In genomic region chr4:95319169-95319568, GRCh38 we compare ENCODE assay signal across 20 cellular contexts.
DNase-seq lines count a peak whose midpoint lies in the region; ATAC-seq and TF ChIP-seq lines count a peak whose summit lies in the region.
"Had no signal": no experiment of that assay in that cellular context is flagged by ENCODE, and none has a peak within 500 bp of the region (broad histone marks: within the 10 kb centered on the region; RNA-seq: fewer than 3 reads in every experiment).

No MANE protein-coding gene starts in this region.

- no peak for TF ChIP-seq CTCF in BE2C (IDR thresholded peaks at IDR 0.05; ENCODE audit: low read depth, low read length)
- no peak for TF ChIP-seq CTCF in SK-N-SH (IDR thresholded peaks at IDR 0.05)
- TF ChIP-seq CTCF in left ventricle myocardium inferior (IDR thresholded peaks at IDR 0.05; ENCODE audit: borderline replicate concordance) = no peak

- H3K23ac ChIP-seq in trophoblast cell (ENCODE audit: low read length) = no peak overlapping the region

- H3K4me2 ChIP-seq in SK-N-SH (peak overlapping the region; percentile 26; the same call in 1 of the 2 replicates), trophoblast cell (ENCODE audit: low read length) (no peak overlapping the region)
- H3K4me2 ChIP-seq: A549 had no signal

- POLR2A ChIA-PET in SK-N-SH (lab: Yijun Ruan, JAX) = interaction anchor here (0.7 to 1.9 kb wide), 5 partner anchors 128 to 229 kb away, joined by 3 to 7 read pairs (median 4); no protein-coding TSS in a partner anchor

- DNase-seq in BE2C = peak; percentile 81
- DNase-seq in SK-N-SH = peak; percentile 37
- DNase-seq in left ventricle myocardium inferior = no peak
- DNase-seq in trophoblast cell = no peak
- DNase-seq in T-helper 9 cell = no peak
- DNase-seq in stimulated activated naive B cell treated with anti-CD40 and anti-IgM and Interleukin-4, amounts not matched to agents 10 μg/mL and 1 μg/mL and 100 μg/mL, for 72 hours = no peak
- DNase-seq: DMS53; GF-D8; IMR-90; NCI-H1105; NCI-H2029 treated with DMSO at 0.1 percent for 48 hours; NCI-H226; NCI-H524; NCI-H774; NK-92 treated with Interleukin-12 subunit alpha and Interleukin-12 subunit beta, amount 100 ng/mL, for 24 hours had no signal

- no peak overlapping the region for H3K4ac ChIP-seq in trophoblast cell (ENCODE audit: low read depth, low read length)

- H3K36me3 ChIP-seq in BE2C (peaks cover 8% of the 10 kb centered on the region; the same call in 1 of the 2 replicates), SK-N-SH (replicated peaks in 1 of 2; ENCODE audit: control insufficient read depth in 1 of 2, insufficient read depth in 2 of 2, low read length in 1 of 2) (peaks cover 0 to 3% of the 10 kb centered on the region in 2 experiments), left ventricle myocardium inferior (no peaks in the 10 kb centered on the region), trophoblast cell (ENCODE audit: control insufficient read depth in 1 of 2, insufficient read depth in 2 of 2, low read length in 2 of 2) (no peaks in the 10 kb centered on the region)
- H3K36me3 ChIP-seq: SJCRH30 had no signal

- H3K27ac ChIP-seq in SK-N-SH (ENCODE audit: low read depth in 2 of 2, low read length in 1 of 2) (peak overlapping the region; percentile 49 to 99; a peak in 3 of 4 replicates), left ventricle myocardium inferior (replicated peaks) (peak overlapping the region; percentile 68), trophoblast cell (ENCODE audit: low read depth, low read length) (peak overlapping the region; percentile 60)
- H3K27ac ChIP-seq: A549, SJCRH30 had no signal

- H3K9me2 ChIP-seq in SK-N-SH = no peaks in the 10 kb centered on the region

- CTCF ChIA-PET in SK-N-SH (lab: Yijun Ruan, JAX) = interaction anchor here (1.1 to 2.4 kb wide), 2 partner anchors 43 to 205 kb away, joined by 4 to 6 read pairs; no protein-coding TSS in a partner anchor

- H4K20me1 ChIP-seq in SK-N-SH (ENCODE audit: insufficient read depth) = no peaks in the 10 kb centered on the region

- no peak for ATAC-seq in stimulated activated naive B cell treated with anti-CD40 and anti-IgM and Interleukin-4, amounts not matched to agents 10 μg/mL and 1 μg/mL and 100 μg/mL, for 72 hours (replicated peaks)
- no peak for ATAC-seq in HG03039 (IDR thresholded peaks at IDR 0.05; ENCODE audit: unreplicated experiment)
- ATAC-seq: A549, Panc1 had no signal

- H3K79me2 ChIP-seq in SK-N-SH (ENCODE audit: insufficient read depth) (no peaks in the 10 kb centered on the region), trophoblast cell (ENCODE audit: control insufficient read depth, insufficient read depth, low read length, poor library complexity) (no peaks in the 10 kb centered on the region)

- intact Hi-C loops in left ventricle myocardium inferior (cut with micrococcal nuclease) = no loop called here

- WGBS in SK-N-SH (ENCODE audit: low lambda C conversion rate) = 28% methylated on average over 3 of the region's 3 CpGs
- WGBS in trophoblast cell (ENCODE audit: extremely low coverage, insufficient coverage, insufficient read length) = no CpG with 5 or more reads among the region's 3 CpGs

- no peak overlapping the region for H2BK12ac ChIP-seq in trophoblast cell (ENCODE audit: low read length)

- H3K4me3 ChIP-seq in BE2C (ENCODE audit: low read depth, low read length) (no peak overlapping the region), SK-N-SH (ENCODE audit: low read depth in 2 of 2, low read length in 1 of 2) (no peak overlapping the region), left ventricle myocardium inferior (no peak overlapping the region), trophoblast cell (ENCODE audit: low read depth, low read length) (no peak overlapping the region)
- H3K4me3 ChIP-seq: A549, SJCRH30 had no signal

- H3K18ac ChIP-seq in trophoblast cell (ENCODE audit: low read length) = no peak overlapping the region

- H2AFZ ChIP-seq in SK-N-SH (ENCODE audit: low read depth) (no peak overlapping the region), trophoblast cell (ENCODE audit: insufficient read depth, low read length, poor library complexity) (no peak overlapping the region)

- peaks cover 0 to 3% of the 10 kb centered on the region in 2 donors for H3K9me3 Mint-ChIP-seq in stimulated activated naive B cell treated with anti-CD40 and anti-IgM and Interleukin-4, amounts not matched to agents 10 μg/mL and 1 μg/mL and 100 μg/mL, for 72 hours

- no peaks in the 10 kb centered on the region for H3F3A ChIP-seq in SK-N-SH (replicated peaks; ENCODE audit: insufficient read depth)

- no peak overlapping the region for H4K12ac ChIP-seq in trophoblast cell (ENCODE audit: low read depth, low read length)

- H3K27me3 Mint-ChIP-seq in stimulated activated naive B cell treated with anti-CD40 and anti-IgM and Interleukin-4, amounts not matched to agents 10 μg/mL and 1 μg/mL and 100 μg/mL, for 72 hours = no peaks in the 10 kb centered on the region
- H3K27me3 Mint-ChIP-seq: B cell had no signal

- no peak overlapping the region for H2AK5ac ChIP-seq in trophoblast cell (ENCODE audit: low read length)

- H3K79me1 ChIP-seq in trophoblast cell (ENCODE audit: low read length) = peaks cover 3% of the 10 kb centered on the region

- no peak overlapping the region for H3K14ac ChIP-seq in trophoblast cell (ENCODE audit: low read length)

- H4K8ac ChIP-seq in trophoblast cell (ENCODE audit: low read depth, low read length) = no peak overlapping the region

- no peaks in the 10 kb centered on the region for H3K4me1 Mint-ChIP-seq in stimulated activated naive B cell treated with anti-CD40 and anti-IgM and Interleukin-4, amounts not matched to agents 10 μg/mL and 1 μg/mL and 100 μg/mL, for 72 hours
- H3K4me1 Mint-ChIP-seq: B cell had no signal

- no peak overlapping the region for H4K91ac ChIP-seq in trophoblast cell (ENCODE audit: low read depth, low read length)

- H3K4me3 Mint-ChIP-seq in stimulated activated naive B cell treated with anti-CD40 and anti-IgM and Interleukin-4, amounts not matched to agents 10 μg/mL and 1 μg/mL and 100 μg/mL, for 72 hours = no peak overlapping the region
- H3K4me3 Mint-ChIP-seq: B cell had no signal

- H3K27ac Mint-ChIP-seq in stimulated activated naive B cell treated with anti-CD40 and anti-IgM and Interleukin-4, amounts not matched to agents 10 μg/mL and 1 μg/mL and 100 μg/mL, for 72 hours = no peak overlapping the region
- H3K27ac Mint-ChIP-seq: B cell had no signal

- TF ChIP-seq EP300 in SK-N-SH (IDR thresholded peaks at IDR 0.05; ENCODE audit: borderline replicate concordance in 1 of 2, low read depth in 1 of 2, low read length in 1 of 2) = peak in 1 of 2 experiments; percentile 98; a peak in 2 of 4 replicates

- H3K9ac ChIP-seq in SK-N-SH (no peak overlapping the region), trophoblast cell (ENCODE audit: low read length) (no peak overlapping the region)

- H2BK120ac ChIP-seq in trophoblast cell (ENCODE audit: insufficient read depth, low read length, poor library complexity) = no peak overlapping the region

- H3K9me3 ChIP-seq in BE2C (no peaks in the 10 kb centered on the region), SK-N-SH (no peaks in the 10 kb centered on the region), left ventricle myocardium inferior (replicated peaks) (peaks cover 3% of the 10 kb centered on the region), trophoblast cell (ENCODE audit: insufficient read depth, low read depth, low read length) (no peaks in the 10 kb centered on the region)
- H3K9me3 ChIP-seq: A549, SJCRH30 had no signal

- peak overlapping the region; percentile 13 for H2BK5ac ChIP-seq in trophoblast cell (ENCODE audit: low read depth, low read length, poor library complexity)

- no peaks in the 10 kb centered on the region for H3K27me3 ChIP-seq in BE2C
- H3K27me3 ChIP-seq in SK-N-SH (ENCODE audit: insufficient read depth) = no peaks in the 10 kb centered on the region
- no peaks in the 10 kb centered on the region for H3K27me3 ChIP-seq in left ventricle myocardium inferior (ENCODE audit: low read depth)
- H3K27me3 ChIP-seq in trophoblast cell (ENCODE audit: insufficient read depth, low read length) = no peaks in the 10 kb centered on the region
- H3K27me3 ChIP-seq: SJCRH30 had no signal

- peak; percentile 38 for TF ChIP-seq RAD21 in SK-N-SH (IDR thresholded peaks at IDR 0.05; ENCODE audit: low read length)

- H3K4me1 ChIP-seq in BE2C (peaks cover 44% of the 10 kb centered on the region), SK-N-SH (ENCODE audit: control insufficient read depth in 1 of 2, insufficient read depth in 2 of 2, low read depth in 1 of 2, low read length in 1 of 2) (peaks cover 0 to 52% of the 10 kb centered on the region in 2 experiments; a peak in 2 of 4 replicates), left ventricle myocardium inferior (peaks cover 29% of the 10 kb centered on the region), trophoblast cell (ENCODE audit: control insufficient read depth in 1 of 2, insufficient read depth in 2 of 2, low read length in 2 of 2) (peaks cover 11 to 13% of the 10 kb centered on the region in 2 experiments)
- H3K4me1 ChIP-seq: A549, SJCRH30 had no signal

- H3K36me3 Mint-ChIP-seq in stimulated activated naive B cell treated with anti-CD40 and anti-IgM and Interleukin-4, amounts not matched to agents 10 μg/mL and 1 μg/mL and 100 μg/mL, for 72 hours = no peaks in the 10 kb centered on the region

TF ChIP-seq in SK-N-SH, 30 proteins besides CTCF, POLR2A, EP300 and RAD21 (continues in another document):
- TF ChIP-seq JUND (IDR thresholded peaks at IDR 0.05) (no peak), EZH2phosphoT487 (IDR thresholded peaks at IDR 0.05; ENCODE audit: borderline replicate concordance, low read depth) (no peak), USF2 (IDR thresholded peaks at IDR 0.05; ENCODE audit: borderline replicate concordance, low read depth, low read length) (no peak), TAF1 (IDR thresholded peaks at IDR 0.05; ENCODE audit: borderline replicate concordance, low read depth, low read length) (no peak), FOSL2 (IDR thresholded peaks at IDR 0.05; ENCODE audit: borderline replicate concordance, low read depth) (no peak)

Comparison
In these comparisons a context has a peak if more than half of its experiments do, and no peak if none do; other contexts are left out.
1. DNase-seq: peak in BE2C (single experiment) and SK-N-SH (single experiment); none in left ventricle myocardium inferior (single experiment), trophoblast cell (0 of 2), T-helper 9 cell (single experiment) and stimulated activated naive B cell treated with anti-CD40 and anti-IgM and Interleukin-4, amounts not matched to agents 10 μg/mL and 1 μg/mL and 100 μg/mL, for 72 hours (single experiment).
2. Peak in every context shown above with its lines, with median percentiles within 50 percentile points of each other: H3K27ac ChIP-seq.